In the genomic region with DNA sequence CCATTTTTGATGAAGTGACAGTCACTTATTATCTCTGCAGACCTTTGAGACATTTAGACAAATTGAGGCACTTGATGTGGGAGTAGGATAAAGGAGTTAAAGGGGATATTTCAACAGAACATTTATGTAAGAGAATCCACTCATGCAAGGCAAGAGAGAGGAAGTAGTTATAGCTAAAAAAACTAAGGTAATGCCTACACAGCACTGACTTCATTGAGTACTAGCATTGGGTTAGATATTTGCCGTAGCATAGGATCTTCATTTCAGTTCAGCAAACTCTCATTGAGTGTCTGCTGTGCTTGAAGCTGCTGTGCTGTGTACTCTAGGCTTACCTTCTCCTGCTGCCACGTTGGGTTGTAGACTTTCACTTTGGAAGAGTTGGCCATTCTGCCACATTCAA, we compare ENCODE assay signal across 20 cellular contexts.
"Had no signal": no experiment of that assay in that cellular context is flagged by ENCODE, and none has a peak within 500 bp of the region (broad histone marks: within the 10 kb centered on the region; RNA-seq: fewer than 3 reads in every experiment).

No MANE protein-coding gene starts in this region.

- ATAC-seq: body of pancreas; mucosa of descending colon; naive thymus-derived CD8-positive, alpha-beta T cell; T-helper 17 cell; WTC11 had no signal

- H3K27ac Mint-ChIP-seq: activated CD4-positive, alpha-beta T cell treated with anti-CD3 and anti-CD28 coated beads, Interleukin-2, amount 10 ng/mL, durations not matched to agents 7 days and 5 days; activated naive CD8-positive, alpha-beta T cell treated with anti-CD3 and anti-CD28 coated beads for 36 hours; activated T-helper 1 cell treated with anti-CD3 and anti-CD28 coated beads, Interleukin-12 subunit alpha, Interleukin-12 subunit beta, Interleukin-2, Interleukin-4 antibody, amounts not matched to agents 30 ng/mL and 10 ng/mL and 1 ng/mL, durations not matched to agents 14 hours and 24 hours and 36 hours; T-helper 17 cell; WTC11 had no signal

- DNase-seq: activated CD4-positive, alpha-beta T cell treated with anti-CD3 and anti-CD28 coated beads, Interleukin-2, amount 10 ng/mL, durations not matched to agents 7 days and 5 days; activated CD8-positive, alpha-beta memory T cell treated with anti-CD3 and anti-CD28 coated beads for 24 hours; activated naive CD8-positive, alpha-beta T cell treated with anti-CD3 and anti-CD28 coated beads for 36 hours; amygdala; body of pancreas; caudate nucleus; colonic mucosa; islet precursor cell; mucosa of descending colon; naive thymus-derived CD8-positive, alpha-beta T cell; stimulated activated CD4-positive, alpha-beta T cell treated with anti-CD3 and anti-CD28 coated beads, Interleukin-12 subunit alpha, Interleukin-12 subunit beta, amount 100 ng/mL, for 4 hours; stimulated activated CD4-positive, alpha-beta T cell treated with anti-CD3 and anti-CD28 coated beads, Interleukin-4, amount 100 ng/mL, for 24 hours; stomach; T-helper 17 cell; testis; upper lobe of left lung had no signal

- H3K4me3 ChIP-seq: body of pancreas, colonic mucosa, hepatocyte, mucosa of descending colon, stomach, testis, upper lobe of left lung had no signal

- H3K27me3 ChIP-seq: body of pancreas, colonic mucosa, hepatocyte, stomach, testis, upper lobe of left lung had no signal

- H3K36me3 Mint-ChIP-seq: activated naive CD8-positive, alpha-beta T cell treated with anti-CD3 and anti-CD28 coated beads for 36 hours; naive thymus-derived CD8-positive, alpha-beta T cell; WTC11 had no signal

- H3K9me3 Mint-ChIP-seq: activated CD4-positive, alpha-beta T cell treated with anti-CD3 and anti-CD28 coated beads, Interleukin-2, amount 10 ng/mL, durations not matched to agents 7 days and 5 days; WTC11 had no signal

- H3K4me1 Mint-ChIP-seq: activated CD4-positive, alpha-beta T cell treated with anti-CD3 and anti-CD28 coated beads, Interleukin-2, amount 10 ng/mL, durations not matched to agents 7 days and 5 days; activated naive CD8-positive, alpha-beta T cell treated with anti-CD3 and anti-CD28 coated beads for 36 hours; T-helper 17 cell had no signal

- H3K27ac ChIP-seq: body of pancreas, colonic mucosa, hepatocyte, parathyroid adenoma, stomach, testis, upper lobe of left lung had no signal

- H3K4me3 Mint-ChIP-seq: activated CD4-positive, alpha-beta T cell treated with anti-CD3 and anti-CD28 coated beads, Interleukin-2, amount 10 ng/mL, durations not matched to agents 7 days and 5 days; activated naive CD8-positive, alpha-beta T cell treated with anti-CD3 and anti-CD28 coated beads for 36 hours; activated T-helper 1 cell treated with anti-CD3 and anti-CD28 coated beads, Interleukin-12 subunit alpha, Interleukin-12 subunit beta, Interleukin-2, Interleukin-4 antibody, amounts not matched to agents 30 ng/mL and 10 ng/mL and 1 ng/mL, durations not matched to agents 14 hours and 24 hours and 36 hours; naive thymus-derived CD8-positive, alpha-beta T cell; T-helper 17 cell; WTC11 had no signal
